23 cellular contexts compared by ENCODE assay signal in genomic region chr20:38547288-38547825, GRCh38. TPM values are rescaled to one million over a fixed set of nuclear protein-coding genes. Genes with fewer than 3 reads are reported as not detected.
A peak's percentile ranks its signal among the peaks of the same experiment; 100 is the strongest.
DNase-seq lines count a peak whose midpoint lies in the region; ATAC-seq and TF ChIP-seq lines count a peak whose summit lies in the region.
"Had no signal": no experiment of that assay in that cellular context is flagged by ENCODE, and none has a peak within 500 bp of the region (broad histone marks: within the 10 kb centered on the region; RNA-seq: fewer than 3 reads in every experiment).

No MANE protein-coding gene starts in this region.

- H3K36me3 ChIP-seq in prostate gland, result no peaks in the 10 kb centered on the region
- peaks cover 0 to 71% (median 21%) of the 10 kb centered on the region in 4 donors for H3K36me3 ChIP-seq in transverse colon

- no peak overlapping the region for H3K27ac ChIP-seq in CD4-positive, alpha-beta T cell (ENCODE audit: low read depth, low read length)
- peak overlapping the region; percentile 3 to 49 for H3K27ac ChIP-seq in prostate gland
- no peak overlapping the region for H3K27ac ChIP-seq in transverse colon
- H3K27ac ChIP-seq: BLaER1 treated with 17β-estradiol and CSF1 and Interleukin-3, amounts not matched to agents 10 nM and 100 nM; GM23248; SJCRH30 had no signal

- no peak for TF ChIP-seq EP300 in transverse colon (IDR thresholded peaks at IDR 0.05; ENCODE audit: low read depth)

- POLR2A ChIA-PET in CD4-positive, alpha-beta T cell (lab: Charles Lee), result no interaction called here

- H3K27ac Mint-ChIP-seq in CD4-positive, alpha-beta T cell, result peak overlapping the region; percentile 17

- no peaks in the 10 kb centered on the region for H3K9me3 ChIP-seq in CD4-positive, alpha-beta T cell (ENCODE audit: control insufficient read depth, low read length)
- H3K9me3 ChIP-seq in prostate gland (no peaks in the 10 kb centered on the region), transverse colon (no peaks in the 10 kb centered on the region)
- H3K9me3 ChIP-seq: BLaER1 treated with 17β-estradiol and CSF1 and Interleukin-3, amounts not matched to agents 10 nM and 100 nM; MG63; SJCRH30 had no signal

- CTCF ChIA-PET in CD4-positive, alpha-beta T cell (lab: Charles Lee), result no interaction called here

- no peaks in the 10 kb centered on the region for H3K27me3 Mint-ChIP-seq in CD4-positive, alpha-beta T cell

- peaks cover 20% of the 10 kb centered on the region for H3K4me1 Mint-ChIP-seq in CD4-positive, alpha-beta T cell (ENCODE audit: low read depth)

- no peak for DNase-seq in CD4-positive, alpha-beta T cell
- DNase-seq in M059J (ENCODE audit: low read depth), result peak; percentile 16
- DNase-seq in astrocyte of the hippocampus (ENCODE audit: low read depth, low spot score), result peak; percentile 5
- no peak for DNase-seq in prostate gland (ENCODE audit: low spot score)
- DNase-seq in C1 segment of cervical spinal cord (lab: John Stamatoyannopoulos, UW), result no peak
- no peak for DNase-seq in dedifferentiated amniotic fluid mesenchymal stem cell (ENCODE audit: extremely low spot score)
- DNase-seq in transverse colon, result no peak
- DNase-seq: Calu3, DMS79 treated with DMSO at 0.1 percent for 48 hours, GM23248, H7, Kasumi-1, MG63, NCI-H1105 treated with DMSO at 0.1 percent for 48 hours, NCI-H146, NCI-H1930, NCI-H2107, NCI-H524 treated with DMSO at 0.1 percent for 48 hours, NCI-H774, SJCRH30 had no signal

- intact Hi-C loops in CD4-positive, alpha-beta T cell (cut with DNase I, micrococcal nuclease), result loop anchor here in 1 of 2 experiments (5.0 kb wide), 1 partner anchor 50 kb away; no protein-coding TSS in a partner anchor
- intact Hi-C loops in prostate gland (cut with DNase I), result no loop called here
- intact Hi-C loops in transverse colon (cut with DNase I; ENCODE audit: low total_unique reads), result no loop called here

- WGBS in prostate gland, result 38% methylated on average over 2 of the region's 2 CpGs
- 82 to 88% methylated on average over 1 to 2 of the region's 2 CpGs for WGBS in transverse colon (ENCODE audit: low coverage in 1 of 2), 2 donors

- TF ChIP-seq POLR2A in prostate gland (IDR thresholded peaks at IDR 0.05), result no peak
- no peak for TF ChIP-seq POLR2A in transverse colon (IDR thresholded peaks at IDR 0.05)

- peaks cover 65% of the 10 kb centered on the region for H3K36me3 Mint-ChIP-seq in CD4-positive, alpha-beta T cell (ENCODE audit: low read depth)

- H3K4me3 Mint-ChIP-seq in CD4-positive, alpha-beta T cell, result no peak overlapping the region

- H3K4me3 ChIP-seq in prostate gland (no peak overlapping the region), transverse colon (no peak overlapping the region)
- H3K4me3 ChIP-seq: BLaER1 treated with 17β-estradiol and CSF1 and Interleukin-3, amounts not matched to agents 10 nM and 100 nM; GM23248; K562; MG63; SJCRH30 had no signal

- H3K4me1 ChIP-seq in prostate gland (replicated peaks) (no peaks in the 10 kb centered on the region), transverse colon (peaks cover 0 to 3% (median 0%) of the 10 kb centered on the region in 4 donors)
- H3K4me1 ChIP-seq: BLaER1 treated with 17β-estradiol and CSF1 and Interleukin-3, amounts not matched to agents 10 nM and 100 nM; SJCRH30 had no signal

- H3K9me3 Mint-ChIP-seq in CD4-positive, alpha-beta T cell, result no peaks in the 10 kb centered on the region

- no peak for TF ChIP-seq CTCF in CD4-positive, alpha-beta T cell (IDR thresholded peaks at IDR 0.05)
- TF ChIP-seq CTCF in prostate gland (IDR thresholded peaks at IDR 0.05) (no peak), transverse colon (IDR thresholded peaks at IDR 0.05) (no peak)

- ATAC-seq in CD4-positive, alpha-beta T cell (ENCODE audit: poor library complexity), result no peak
- ATAC-seq: K562, SK-N-SH treated with all-trans-retinoic acid at 6 μM for 48 hours had no signal

- in situ Hi-C loops in transverse colon (cut with MboI; ENCODE audit: low pct_ligation_motif_present in 1 of 4, low pct_unique_long_range_greater_than_20kb in 1 of 4, low sequenced_read_pairs in 3 of 4), result no loop called here

- no peaks in the 10 kb centered on the region for H3K27me3 ChIP-seq in CD4-positive, alpha-beta T cell (ENCODE audit: control insufficient read depth, insufficient read depth, low read length)
- H3K27me3 ChIP-seq in prostate gland (replicated peaks; ENCODE audit: insufficient read depth) (no peaks in the 10 kb centered on the region), transverse colon (no peaks in the 10 kb centered on the region)
- H3K27me3 ChIP-seq: BLaER1 treated with 17β-estradiol and CSF1 and Interleukin-3, amounts not matched to agents 10 nM and 100 nM; MG63; SJCRH30 had no signal

RNA-seq across cellular contexts. Expression of gene ADIG, which starts 33.6 kb away (rescaled TPM):
- total RNA-seq in CD4-positive, alpha-beta T cell, result not detected
- total RNA-seq in M059J (2014; rRNA removed; shearing (Covaris generic)), result not detected in 2 replicates
- total RNA-seq in prostate gland (not detected), transverse colon (not detected)
- total RNA-seq: Calu3, GM23248, H7, K562, SJCRH30 had no signal

RNA-seq across cellular contexts. Expression of gene ARHGAP40, which starts 54.3 kb away (rescaled TPM):
- total RNA-seq in CD4-positive, alpha-beta T cell, result not detected
- 0.64 TPM in 1 of 2 replicates, not detected in the other for total RNA-seq in M059J (2014; rRNA removed; shearing (Covaris generic))
- total RNA-seq in prostate gland, result 1 to 10 TPM in 1 of 2 donors, under 1 TPM in 1; 0.85 to 4.5 TPM
- total RNA-seq in transverse colon, result not detected
- total RNA-seq: GM23248, K562, SJCRH30 had no signal

Comparison
In these comparisons a context has a peak if more than half of its experiments do, and no peak if none do; other contexts are left out.
1. DNase-seq: peak in M059J (single experiment) and astrocyte of the hippocampus (single experiment); none in CD4-positive, alpha-beta T cell (0 of 10), prostate gland (single experiment), C1 segment of cervical spinal cord (0 of 14), dedifferentiated amniotic fluid mesenchymal stem cell (single experiment) and transverse colon (single experiment).
2. H3K27ac ChIP-seq: peak in prostate gland (2 of 2); none in CD4-positive, alpha-beta T cell (single experiment) and transverse colon (0 of 4).